In genomic region chr14:100072783-100073346, GRCh38 we compare ENCODE assay signal across 8 cellular contexts.
DNase-seq lines count a peak whose midpoint lies in the region; ATAC-seq and TF ChIP-seq lines count a peak whose summit lies in the region.

No MANE protein-coding gene starts in this region.

- TF ChIP-seq CTCF in nephron progenitor cell (IDR thresholded peaks at IDR 0.05) = no peak

- H3K4me1 Mint-ChIP-seq in nephron progenitor cell = peaks cover 92% of the 10 kb centered on the region

- DNase-seq in NOMO-1 (lab: John Stamatoyannopoulos, UW; ENCODE audit: unreplicated experiment in 2 of 2) (peak; percentile 36 to 59), nephron progenitor cell (no peak), GM19238 (ENCODE audit: insufficient read length, low spot score) (no peak), middle frontal gyrus (ENCODE audit: extremely low spot score, low spot score) (no peak)
- peak; percentile 88 for DNase-seq in activated effector memory CD4-positive, alpha-beta T cell treated with anti-CD3 and anti-CD28 coated beads, Interleukin-2, amount 50 U/mL, for 16 hours

- peaks cover 2% of the 10 kb centered on the region for H3K27me3 Mint-ChIP-seq in nephron progenitor cell (ENCODE audit: low read depth, poor library complexity)

- peaks cover 6% of the 10 kb centered on the region for H3K9me3 Mint-ChIP-seq in nephron progenitor cell

- ATAC-seq in GM19324 (IDR thresholded peaks at IDR 0.05; ENCODE audit: low FRiP score, unreplicated experiment) (peak; percentile 38), GM18517 (IDR thresholded peaks at IDR 0.05; ENCODE audit: unreplicated experiment) (no peak), GM18520 (IDR thresholded peaks at IDR 0.05; ENCODE audit: unreplicated experiment) (no peak)

- H3K4me3 Mint-ChIP-seq in nephron progenitor cell = no peak overlapping the region

- peak overlapping the region; percentile 81 for H3K27ac Mint-ChIP-seq in nephron progenitor cell

- peaks cover 13% of the 10 kb centered on the region for H3K36me3 Mint-ChIP-seq in nephron progenitor cell (ENCODE audit: low read depth)

Comparison
In these comparisons a context has a peak if more than half of its experiments do, and no peak if none do; other contexts are left out.
1. DNase-seq: peak in NOMO-1 (2 of 2) and activated effector memory CD4-positive, alpha-beta T cell treated with anti-CD3 and anti-CD28 coated beads, Interleukin-2, amount 50 U/mL, for 16 hours (single experiment); none in nephron progenitor cell (single experiment), GM19238 (single experiment) and middle frontal gyrus (single experiment).